2 cellular contexts compared by ENCODE assay signal in genomic region chr9:95206143-95206542, GRCh38.
TF ChIP-seq lines count a peak whose summit lies in the region.

No MANE protein-coding gene starts in this region.

TF ChIP-seq in IMR-90, 13 proteins besides CTCF, POLR2A, EP300 and RAD21:
- TF ChIP-seq CHD1 (IDR thresholded peaks at IDR 0.05; ENCODE audit: low read depth, low read length) (no peak), NFE2L2 (IDR thresholded peaks at IDR 0.05; ENCODE audit: low read depth, low read length) (no peak), SMC3 (IDR thresholded peaks at IDR 0.05; ENCODE audit: low read depth, low read length) (no peak), ELK1 (IDR thresholded peaks at IDR 0.05; ENCODE audit: borderline replicate concordance, low read depth, low read length) (no peak), RFX5 (IDR thresholded peaks at IDR 0.05; ENCODE audit: low read depth, low read length) (no peak), RCOR1 (IDR thresholded peaks at IDR 0.05; ENCODE audit: insufficient replicate concordance, low read length) (no peak), FOS (IDR thresholded peaks at IDR 0.05; ENCODE audit: low read depth, low read length) (no peak), BHLHE40 (IDR thresholded peaks at IDR 0.05; ENCODE audit: low read depth, low read length) (no peak), MAFK (IDR thresholded peaks at IDR 0.05; ENCODE audit: low read depth, low read length) (no peak), MXI1 (IDR thresholded peaks at IDR 0.05; ENCODE audit: borderline replicate concordance, low read depth, low read length) (no peak), USF2 (IDR thresholded peaks at IDR 0.05; ENCODE audit: low read depth, low read length) (no peak), CEBPB (IDR thresholded peaks at IDR 0.05; ENCODE audit: low read depth, low read length) (no peak), MAZ (IDR thresholded peaks at IDR 0.05; ENCODE audit: borderline replicate concordance, low read depth, low read length) (no peak)

TF ChIP-seq in H1, 55 proteins besides CTCF, POLR2A, EP300 and RAD21:
- TF ChIP-seq RFX5 (IDR thresholded peaks at IDR 0.05; ENCODE audit: borderline replicate concordance, low read depth, low read length) (no peak), SIRT6 (IDR thresholded peaks at IDR 0.05; ENCODE audit: low read length) (no peak), SRF (IDR thresholded peaks at IDR 0.05; ENCODE audit: low read depth, low read length) (no peak), CBX8 (IDR thresholded peaks at IDR 0.05; ENCODE audit: borderline replicate concordance, low read depth, low read length) (no peak), TAF7 (optimal IDR thresholded peaks at IDR 0.05; ENCODE audit: borderline replicate concordance, low read depth, low read length) (no peak), CTBP2 (IDR thresholded peaks at IDR 0.05; ENCODE audit: borderline replicate concordance, insufficient read depth, insufficient read length, low read length) (no peak), TBP (IDR thresholded peaks at IDR 0.05; ENCODE audit: low read depth, low read length) (no peak), TCF12 (IDR thresholded peaks at IDR 0.05; ENCODE audit: low read depth, low read length) (no peak), USF2 (IDR thresholded peaks at IDR 0.05; ENCODE audit: low read length) (no peak)
